Comparison of ENCODE assay signal across 19 cellular contexts in the genomic region with DNA sequence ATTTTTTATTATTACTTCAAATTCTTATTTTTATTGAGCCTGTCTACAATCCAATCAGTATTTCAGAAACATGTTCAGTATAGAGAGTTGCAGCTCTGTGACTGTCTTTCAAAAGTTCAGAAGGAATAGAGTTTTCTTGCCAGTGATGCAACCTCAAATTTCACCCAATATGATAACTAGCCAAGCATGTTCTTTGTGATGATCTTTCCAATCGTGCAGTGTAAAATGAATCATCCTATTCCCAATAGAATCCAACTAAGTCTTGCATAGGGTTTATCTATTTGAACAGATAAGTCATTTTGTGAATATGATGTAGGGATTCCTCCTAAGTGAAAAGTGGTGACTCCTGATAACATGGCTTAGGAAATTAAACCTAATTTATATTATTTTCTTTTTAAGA.
DNase-seq lines count a peak whose midpoint lies in the region; ATAC-seq, FAIRE-seq and TF ChIP-seq lines count a peak whose summit lies in the region.
"Had no signal": no experiment of that assay in that cellular context is flagged by ENCODE, and none has a peak within 500 bp of the region (broad histone marks: within the 10 kb centered on the region; RNA-seq: fewer than 3 reads in every experiment).

No MANE protein-coding gene starts in this region.

- TF ChIP-seq POLR2A in H54 (IDR thresholded peaks at IDR 0.05; ENCODE audit: low read depth, low read length), result no peak
- TF ChIP-seq POLR2A in GM12892 (IDR thresholded peaks at IDR 0.05; ENCODE audit: low read depth, low read length), result no peak

- DNase-seq in AG10803 (ENCODE audit: low read depth) (peak; percentile 17), H54 (ENCODE audit: insufficient read length, low spot score) (no peak), fibroblast of gingiva (ENCODE audit: low read depth) (peak; percentile 16), skeletal muscle cell (ENCODE audit: low read depth) (peak; percentile 49), H7 (no peak), GM12892 (ENCODE audit: insufficient read length) (no peak), NCI-H526 (lab: John Stamatoyannopoulos, UW) (no peak)
- DNase-seq: 8988T; Calu3; CD8-positive, alpha-beta T cell; DMS 273 treated with DMSO at 0.1 percent for 48 hours; DND-41; EL; GOT3 had no signal

- ATAC-seq in HG03457 (IDR thresholded peaks at IDR 0.05; ENCODE audit: unreplicated experiment), result no peak
- ATAC-seq: CD8-positive, alpha-beta T cell had no signal

- no peak overlapping the region for H3K4me3 ChIP-seq in AG10803 (ENCODE audit: low read length)
- H3K4me3 ChIP-seq in skeletal muscle cell (ENCODE audit: low read depth, low read length), result no peak overlapping the region
- no peak overlapping the region for H3K4me3 ChIP-seq in H7 (ENCODE audit: insufficient read depth, low read depth, low read length)
- H3K4me3 ChIP-seq: BLaER1 treated with 17β-estradiol and CSF1 and Interleukin-3, amounts not matched to agents 10 nM and 100 nM; HAP-1 had no signal

- H3K27me3 ChIP-seq in H7 (ENCODE audit: control insufficient read depth, insufficient read depth, low read length), result no peaks in the 10 kb centered on the region
- H3K27me3 ChIP-seq: BLaER1 treated with 17β-estradiol and CSF1 and Interleukin-3, amounts not matched to agents 10 nM and 100 nM had no signal

- TF ChIP-seq CTCF in AG10803 (conservative IDR thresholded peaks at IDR 0.05; ENCODE audit: low read length), result no peak

- peak; percentile 20 for FAIRE-seq in H54 (lab: Jason Lieb, UNC)
- no peak for FAIRE-seq in GM12892 (lab: Jason Lieb, UNC)
- FAIRE-seq: GM12891, GM18507 had no signal

- H3K36me3 ChIP-seq in H7 (replicated peaks; ENCODE audit: control insufficient read depth, insufficient read depth, low read length), result no peaks in the 10 kb centered on the region
- H3K36me3 ChIP-seq: BLaER1 treated with 17β-estradiol and CSF1 and Interleukin-3, amounts not matched to agents 10 nM and 100 nM; HAP-1 had no signal

Comparison
In these comparisons a context has a peak if more than half of its experiments do, and no peak if none do; other contexts are left out.
1. DNase-seq: peak in AG10803 (single experiment), fibroblast of gingiva (single experiment) and skeletal muscle cell (single experiment); none in H54 (single experiment), H7 (single experiment), GM12892 (single experiment) and NCI-H526 (0 of 2).